Comparison of ENCODE assay signal across 2 cellular contexts in the genomic region with DNA sequence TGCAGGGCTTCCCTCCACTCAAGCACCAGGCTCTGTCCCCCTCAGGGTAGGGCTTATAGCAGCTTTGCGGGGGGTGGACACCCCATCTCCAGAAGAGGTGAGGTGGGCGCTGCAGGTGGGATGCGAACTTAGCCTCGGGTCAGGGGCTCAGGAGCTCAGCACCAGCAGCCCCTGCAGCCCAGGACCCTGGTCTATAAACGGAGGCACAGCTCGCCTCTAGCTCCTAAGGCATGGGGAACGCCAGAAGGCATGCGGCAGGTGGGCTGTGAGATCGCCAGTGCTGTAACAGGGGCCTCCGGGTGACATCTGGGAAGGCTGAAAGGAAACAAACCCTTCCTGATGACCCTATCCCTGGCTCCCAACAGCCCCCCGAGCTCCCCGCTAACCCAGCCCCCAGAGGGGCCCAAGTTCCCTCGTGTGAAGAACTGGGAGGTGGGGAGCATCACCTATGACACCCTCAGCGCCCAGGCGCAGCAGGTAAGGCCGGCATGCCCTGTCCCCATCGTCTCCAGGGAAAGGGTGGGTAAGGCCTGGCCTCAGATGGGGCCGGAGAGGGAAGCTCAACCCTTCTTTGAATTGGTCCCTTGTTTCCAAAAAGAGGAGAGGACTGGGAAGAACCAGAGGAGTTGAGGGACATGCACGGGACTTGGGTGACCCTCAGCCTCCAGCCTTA.
TF ChIP-seq lines count a peak whose summit lies in the region.

No MANE protein-coding gene starts in this region.

TF ChIP-seq in HEK293, 187 proteins besides CTCF, POLR2A, EP300 and RAD21 (continues in another document):
- peak; percentile 58 for TF ChIP-seq ZIC2 (tag by site-specific recombination; IDR thresholded peaks at IDR 0.05)
- no peak for TF ChIP-seq ZNF626 (tag by site-specific recombination; IDR thresholded peaks at IDR 0.05)
- TF ChIP-seq, protein P1, sequence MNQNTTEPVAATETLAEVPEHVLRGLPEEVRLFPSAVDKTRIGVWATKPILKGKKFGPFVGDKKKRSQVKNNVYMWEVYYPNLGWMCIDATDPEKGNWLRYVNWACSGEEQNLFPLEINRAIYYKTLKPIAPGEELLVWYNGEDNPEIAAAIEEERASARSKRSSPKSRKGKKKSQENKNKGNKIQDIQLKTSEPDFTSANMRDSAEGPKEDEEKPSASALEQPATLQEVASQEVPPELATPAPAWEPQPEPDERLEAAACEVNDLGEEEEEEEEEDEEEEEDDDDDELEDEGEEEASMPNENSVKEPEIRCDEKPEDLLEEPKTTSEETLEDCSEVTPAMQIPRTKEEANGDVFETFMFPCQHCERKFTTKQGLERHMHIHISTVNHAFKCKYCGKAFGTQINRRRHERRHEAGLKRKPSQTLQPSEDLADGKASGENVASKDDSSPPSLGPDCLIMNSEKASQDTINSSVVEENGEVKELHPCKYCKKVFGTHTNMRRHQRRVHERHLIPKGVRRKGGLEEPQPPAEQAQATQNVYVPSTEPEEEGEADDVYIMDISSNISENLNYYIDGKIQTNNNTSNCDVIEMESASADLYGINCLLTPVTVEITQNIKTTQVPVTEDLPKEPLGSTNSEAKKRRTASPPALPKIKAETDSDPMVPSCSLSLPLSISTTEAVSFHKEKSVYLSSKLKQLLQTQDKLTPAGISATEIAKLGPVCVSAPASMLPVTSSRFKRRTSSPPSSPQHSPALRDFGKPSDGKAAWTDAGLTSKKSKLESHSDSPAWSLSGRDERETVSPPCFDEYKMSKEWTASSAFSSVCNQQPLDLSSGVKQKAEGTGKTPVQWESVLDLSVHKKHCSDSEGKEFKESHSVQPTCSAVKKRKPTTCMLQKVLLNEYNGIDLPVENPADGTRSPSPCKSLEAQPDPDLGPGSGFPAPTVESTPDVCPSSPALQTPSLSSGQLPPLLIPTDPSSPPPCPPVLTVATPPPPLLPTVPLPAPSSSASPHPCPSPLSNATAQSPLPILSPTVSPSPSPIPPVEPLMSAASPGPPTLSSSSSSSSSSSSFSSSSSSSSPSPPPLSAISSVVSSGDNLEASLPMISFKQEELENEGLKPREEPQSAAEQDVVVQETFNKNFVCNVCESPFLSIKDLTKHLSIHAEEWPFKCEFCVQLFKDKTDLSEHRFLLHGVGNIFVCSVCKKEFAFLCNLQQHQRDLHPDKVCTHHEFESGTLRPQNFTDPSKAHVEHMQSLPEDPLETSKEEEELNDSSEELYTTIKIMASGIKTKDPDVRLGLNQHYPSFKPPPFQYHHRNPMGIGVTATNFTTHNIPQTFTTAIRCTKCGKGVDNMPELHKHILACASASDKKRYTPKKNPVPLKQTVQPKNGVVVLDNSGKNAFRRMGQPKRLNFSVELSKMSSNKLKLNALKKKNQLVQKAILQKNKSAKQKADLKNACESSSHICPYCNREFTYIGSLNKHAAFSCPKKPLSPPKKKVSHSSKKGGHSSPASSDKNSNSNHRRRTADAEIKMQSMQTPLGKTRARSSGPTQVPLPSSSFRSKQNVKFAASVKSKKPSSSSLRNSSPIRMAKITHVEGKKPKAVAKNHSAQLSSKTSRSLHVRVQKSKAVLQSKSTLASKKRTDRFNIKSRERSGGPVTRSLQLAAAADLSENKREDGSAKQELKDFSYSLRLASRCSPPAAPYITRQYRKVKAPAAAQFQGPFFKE (tag by site-specific recombination; IDR thresholded peaks at IDR 0.05; ENCODE audit: borderline replicate concordance) = no peak
- no peak for TF ChIP-seq ZNF2 (tag by site-specific recombination; IDR thresholded peaks at IDR 0.05)
- no peak for TF ChIP-seq ZNF16 (tag by site-specific recombination; IDR thresholded peaks at IDR 0.05; ENCODE audit: low read depth)
- no peak for TF ChIP-seq BCL11A (tag by site-specific recombination; IDR thresholded peaks at IDR 0.05; ENCODE audit: low read depth)
- TF ChIP-seq, protein P2, sequence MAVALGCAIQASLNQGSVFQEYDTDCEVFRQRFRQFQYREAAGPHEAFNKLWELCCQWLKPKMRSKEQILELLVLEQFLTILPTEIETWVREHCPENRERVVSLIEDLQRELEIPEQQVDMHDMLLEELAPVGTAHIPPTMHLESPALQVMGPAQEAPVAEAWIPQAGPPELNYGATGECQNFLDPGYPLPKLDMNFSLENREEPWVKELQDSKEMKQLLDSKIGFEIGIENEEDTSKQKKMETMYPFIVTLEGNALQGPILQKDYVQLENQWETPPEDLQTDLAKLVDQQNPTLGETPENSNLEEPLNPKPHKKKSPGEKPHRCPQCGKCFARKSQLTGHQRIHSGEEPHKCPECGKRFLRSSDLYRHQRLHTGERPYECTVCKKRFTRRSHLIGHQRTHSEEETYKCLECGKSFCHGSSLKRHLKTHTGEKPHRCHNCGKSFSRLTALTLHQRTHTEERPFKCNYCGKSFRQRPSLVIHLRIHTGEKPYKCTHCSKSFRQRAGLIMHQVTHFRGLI (tag by site-specific recombination; IDR thresholded peaks at IDR 0.05) = no peak
- TF ChIP-seq, protein P3, sequence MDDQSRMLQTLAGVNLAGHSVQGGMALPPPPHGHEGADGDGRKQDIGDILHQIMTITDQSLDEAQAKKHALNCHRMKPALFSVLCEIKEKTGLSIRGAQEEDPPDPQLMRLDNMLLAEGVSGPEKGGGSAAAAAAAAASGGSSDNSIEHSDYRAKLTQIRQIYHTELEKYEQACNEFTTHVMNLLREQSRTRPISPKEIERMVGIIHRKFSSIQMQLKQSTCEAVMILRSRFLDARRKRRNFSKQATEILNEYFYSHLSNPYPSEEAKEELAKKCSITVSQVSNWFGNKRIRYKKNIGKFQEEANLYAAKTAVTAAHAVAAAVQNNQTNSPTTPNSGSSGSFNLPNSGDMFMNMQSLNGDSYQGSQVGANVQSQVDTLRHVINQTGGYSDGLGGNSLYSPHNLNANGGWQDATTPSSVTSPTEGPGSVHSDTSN (CRISPR knock-in tag; IDR thresholded peaks at IDR 0.05) = no peak
- TF ChIP-seq KLF1 (tag by site-specific recombination; IDR thresholded peaks at IDR 0.05) = no peak
- TF ChIP-seq KLF9 (tag by site-specific recombination; IDR thresholded peaks at IDR 0.05; ENCODE audit: low read depth) = no peak
- TF ChIP-seq ZNF600 (tag by site-specific recombination; IDR thresholded peaks at IDR 0.05) = no peak
- no peak for TF ChIP-seq WT1 (tag by site-specific recombination; IDR thresholded peaks at IDR 0.05)
- TF ChIP-seq ZFP37 (tag by site-specific recombination; IDR thresholded peaks at IDR 0.05) = no peak
- TF ChIP-seq GLIS2 (tag by site-specific recombination; IDR thresholded peaks at IDR 0.05) = 0 out of 2 replicates have a peak, but pooled peaks have one; percentile 25
- TF ChIP-seq ZNF514 (tag by site-specific recombination; IDR thresholded peaks at IDR 0.05) = no peak
- TF ChIP-seq YY2 (tag by site-specific recombination; IDR thresholded peaks at IDR 0.05) = no peak
- TF ChIP-seq ZNF629 (tag by site-specific recombination; IDR thresholded peaks at IDR 0.05) = no peak

TF ChIP-seq in H1, 55 proteins besides CTCF, POLR2A, EP300 and RAD21:
- TF ChIP-seq, protein P4, sequence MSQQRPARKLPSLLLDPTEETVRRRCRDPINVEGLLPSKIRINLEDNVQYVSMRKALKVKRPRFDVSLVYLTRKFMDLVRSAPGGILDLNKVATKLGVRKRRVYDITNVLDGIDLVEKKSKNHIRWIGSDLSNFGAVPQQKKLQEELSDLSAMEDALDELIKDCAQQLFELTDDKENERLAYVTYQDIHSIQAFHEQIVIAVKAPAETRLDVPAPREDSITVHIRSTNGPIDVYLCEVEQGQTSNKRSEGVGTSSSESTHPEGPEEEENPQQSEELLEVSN (IDR thresholded peaks at IDR 0.05) = 0 out of 2 replicates have a peak, but pooled peaks have one; percentile 14
- no peak for TF ChIP-seq BRCA1 (IDR thresholded peaks at IDR 0.05; ENCODE audit: low read depth, low read length)
TF ChIP-seq in H1: peak in this region for 1.
